In the genomic region with DNA sequence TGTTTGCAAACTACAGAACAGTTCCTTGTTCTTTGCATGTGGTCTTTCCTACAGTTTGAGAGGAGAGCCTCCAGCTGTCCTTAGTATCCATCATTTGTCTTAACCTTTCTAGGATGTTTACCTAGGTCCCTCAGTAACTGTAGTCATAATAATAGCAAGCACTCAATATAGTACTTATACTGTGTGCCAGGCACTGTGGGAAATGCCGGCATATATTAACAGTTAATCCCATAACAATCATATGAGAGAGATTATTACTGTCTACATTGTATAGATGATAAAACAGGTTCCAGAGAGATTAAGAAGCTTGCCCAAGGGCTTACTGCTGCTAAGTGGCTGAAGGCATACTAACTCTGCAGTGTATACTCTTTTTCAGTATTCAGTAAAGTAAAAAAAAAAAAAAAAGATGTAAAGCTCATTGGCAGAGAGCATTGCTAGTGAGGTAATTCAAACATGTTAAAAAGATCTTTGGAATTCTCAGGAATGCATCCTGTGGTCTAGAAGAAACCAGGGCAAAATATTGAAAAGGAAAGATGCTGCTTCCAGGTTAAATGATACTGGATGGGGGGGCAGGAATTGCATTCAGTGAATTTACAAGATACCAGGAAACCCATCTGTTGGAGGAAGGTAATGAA, we compare ENCODE assay signal across 21 cellular contexts.
DNase-seq lines count a peak whose midpoint lies in the region; ATAC-seq, FAIRE-seq and TF ChIP-seq lines count a peak whose summit lies in the region.
"Had no signal": no experiment of that assay in that cellular context is flagged by ENCODE, and none has a peak within 500 bp of the region (broad histone marks: within the 10 kb centered on the region; RNA-seq: fewer than 3 reads in every experiment).

No MANE protein-coding gene starts in this region.

- POLR2A ChIA-PET in A549 (lab: Yijun Ruan, JAX) = no interaction called here

- CTCF ChIA-PET in A549 (lab: Yijun Ruan, JAX) = interaction anchor here (0.6 to 2.0 kb wide), 3 partner anchors 30 to 176 kb away, joined by 3 to 8 read pairs (median 4); no protein-coding TSS in a partner anchor

- TF ChIP-seq RAD21 in A549 (conservative IDR thresholded peaks at IDR 0.05 in 1 of 2, IDR thresholded peaks at IDR 0.05 in 1 of 2) = no peak

- DNase-seq in A549 (ENCODE audit: low read depth in 1 of 2, low spot score in 1 of 2) = no peak
- DNase-seq in EL = peak; percentile 50
- peak; percentile 29 for DNase-seq in amniotic epithelial cell (ENCODE audit: low read depth)
- DNase-seq in kidney glomerular epithelial cell (lab: John Stamatoyannopoulos, UW) = peak; percentile 36
- no peak for DNase-seq in mucosa of descending colon
- DNase-seq in activated CD8-positive, alpha-beta memory T cell treated with anti-CD3 and anti-CD28 coated beads, Interleukin-2, amount 50 U/mL, for 4 hours = no peak
- DNase-seq: activated CD4-positive, alpha-beta T cell treated with anti-CD3 and anti-CD28 coated beads, Interleukin-2, amount 50 U/mL, for 1 hour; activated T-cell treated with anti-CD3 and anti-CD28 coated beads, Interleukin-2, amount 50 U/mL, for 24 hours; caudate nucleus; lower lobe of right lung; naive thymus-derived CD8-positive, alpha-beta T cell; NCI-H187 treated with DMSO at 0.1 percent for 48 hours; PC-9; SK-N-SH; stimulated activated CD4-positive, alpha-beta T cell treated with anti-CD3 and anti-CD28 coated beads, Interleukin-15, amount 100 ng/mL, for 24 hours; stomach had no signal

- H3K4me2 ChIP-seq in A549 = no peak overlapping the region
- H3K4me2 ChIP-seq: PC-9, SK-N-SH had no signal

- no peaks in the 10 kb centered on the region for H3K9me3 ChIP-seq in A549
- no peaks in the 10 kb centered on the region for H3K9me3 ChIP-seq in mucosa of descending colon
- H3K9me3 ChIP-seq: lower lobe of right lung, prostate gland, SK-N-SH, stomach had no signal

- 90% methylated on average over 1 of the region's 1 CpG for WGBS in A549 (ENCODE audit: missing lambda C conversion rate)

- no peak for TF ChIP-seq POLR2A in A549 (IDR thresholded peaks at IDR 0.05; ENCODE audit: low read length)

- intact Hi-C loops in mucosa of descending colon (cut with DNase I, micrococcal nuclease) = loop anchor here in 1 of 2 donors (10.0 kb wide), 1 partner anchor 176 kb away; no protein-coding TSS in a partner anchor

- no peaks in the 10 kb centered on the region for H3K36me3 ChIP-seq in mucosa of descending colon (ENCODE audit: low read depth)
- H3K36me3 ChIP-seq: prostate gland had no signal

- TF ChIP-seq EP300 in A549 (IDR thresholded peaks at IDR 0.05) = no peak

- H3K4me3 ChIP-seq in A549 = no peak overlapping the region
- no peak overlapping the region for H3K4me3 ChIP-seq in mucosa of descending colon
- H3K4me3 ChIP-seq: lower lobe of right lung, PC-9, prostate gland, stomach had no signal

- no peak for FAIRE-seq in A549 (lab: Jason Lieb, UNC)
- FAIRE-seq: TTC549 had no signal

- H3K4me1 ChIP-seq in A549 (peaks cover 62% of the 10 kb centered on the region), mucosa of descending colon (ENCODE audit: low read depth) (peaks cover 16% of the 10 kb centered on the region)
- H3K4me1 ChIP-seq: prostate gland had no signal

- TF ChIP-seq CTCF in A549 (IDR thresholded peaks at IDR 0.05) = no peak
- TF ChIP-seq CTCF in mucosa of descending colon (IDR thresholded peaks at IDR 0.05) = no peak

- no peak for ATAC-seq in A549
- no peak for ATAC-seq in GM21825 (IDR thresholded peaks at IDR 0.05; ENCODE audit: unreplicated experiment)
- no peak for ATAC-seq in HG03520 (IDR thresholded peaks at IDR 0.05; ENCODE audit: unreplicated experiment)
- no peak for ATAC-seq in mucosa of descending colon
- ATAC-seq: activated naive CD4-positive, alpha-beta T cell treated with anti-CD3 and anti-CD28 coated beads, Interleukin-2, amount 50 U/mL, for 72 hours; lower lobe of right lung; naive thymus-derived CD8-positive, alpha-beta T cell had no signal

- H3K27ac ChIP-seq in A549 = peak overlapping the region; percentile 89 to 98; a peak in 4 of 6 replicates
- H3K27ac ChIP-seq: lower lobe of right lung, PC-9, prostate gland, stomach had no signal

TF ChIP-seq in A549, 52 proteins besides CTCF, POLR2A, EP300 and RAD21:
- no peak for TF ChIP-seq RARB (CRISPR knock-in tag; IDR thresholded peaks at IDR 0.05)
- TF ChIP-seq CBX2 (IDR thresholded peaks at IDR 0.05; ENCODE audit: borderline replicate concordance, low read depth) = no peak
- no peak for TF ChIP-seq BHLHE40 (IDR thresholded peaks at IDR 0.05; ENCODE audit: low read depth, low read length)
- no peak for TF ChIP-seq PHF8 (IDR thresholded peaks at IDR 0.05; ENCODE audit: borderline replicate concordance, low read depth)
- TF ChIP-seq HOXA7 (CRISPR knock-in tag; IDR thresholded peaks at IDR 0.05) = no peak
- TF ChIP-seq NR3C1 (IDR thresholded peaks at IDR 0.05) = no peak
- TF ChIP-seq, protein P1, sequence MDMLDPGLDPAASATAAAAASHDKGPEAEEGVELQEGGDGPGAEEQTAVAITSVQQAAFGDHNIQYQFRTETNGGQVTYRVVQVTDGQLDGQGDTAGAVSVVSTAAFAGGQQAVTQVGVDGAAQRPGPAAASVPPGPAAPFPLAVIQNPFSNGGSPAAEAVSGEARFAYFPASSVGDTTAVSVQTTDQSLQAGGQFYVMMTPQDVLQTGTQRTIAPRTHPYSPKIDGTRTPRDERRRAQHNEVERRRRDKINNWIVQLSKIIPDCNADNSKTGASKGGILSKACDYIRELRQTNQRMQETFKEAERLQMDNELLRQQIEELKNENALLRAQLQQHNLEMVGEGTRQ (IDR thresholded peaks at IDR 0.05) = no peak
- TF ChIP-seq, protein P2, sequence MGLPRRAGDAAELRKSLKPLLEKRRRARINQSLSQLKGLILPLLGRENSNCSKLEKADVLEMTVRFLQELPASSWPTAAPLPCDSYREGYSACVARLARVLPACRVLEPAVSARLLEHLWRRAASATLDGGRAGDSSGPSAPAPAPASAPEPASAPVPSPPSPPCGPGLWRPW (IDR thresholded peaks at IDR 0.05) = no peak
- TF ChIP-seq, protein P3, sequence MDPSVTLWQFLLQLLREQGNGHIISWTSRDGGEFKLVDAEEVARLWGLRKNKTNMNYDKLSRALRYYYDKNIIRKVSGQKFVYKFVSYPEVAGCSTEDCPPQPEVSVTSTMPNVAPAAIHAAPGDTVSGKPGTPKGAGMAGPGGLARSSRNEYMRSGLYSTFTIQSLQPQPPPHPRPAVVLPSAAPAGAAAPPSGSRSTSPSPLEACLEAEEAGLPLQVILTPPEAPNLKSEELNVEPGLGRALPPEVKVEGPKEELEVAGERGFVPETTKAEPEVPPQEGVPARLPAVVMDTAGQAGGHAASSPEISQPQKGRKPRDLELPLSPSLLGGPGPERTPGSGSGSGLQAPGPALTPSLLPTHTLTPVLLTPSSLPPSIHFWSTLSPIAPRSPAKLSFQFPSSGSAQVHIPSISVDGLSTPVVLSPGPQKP (IDR thresholded peaks at IDR 0.05; ENCODE audit: low read depth, low read length) = no peak
- no peak for TF ChIP-seq FOSB (CRISPR knock-in tag; IDR thresholded peaks at IDR 0.05)
- no peak for TF ChIP-seq SREBF2 (IDR thresholded peaks at IDR 0.05)
- TF ChIP-seq EHF (CRISPR knock-in tag; IDR thresholded peaks at IDR 0.05) = no peak
- no peak for TF ChIP-seq RNF2 (IDR thresholded peaks at IDR 0.05; ENCODE audit: borderline replicate concordance, low read depth)
TF ChIP-seq in A549: peak in this region for 0.

Comparison
In these comparisons a context has a peak if more than half of its experiments do, and no peak if none do; other contexts are left out.
1. DNase-seq: peak in EL (single experiment), amniotic epithelial cell (single experiment) and kidney glomerular epithelial cell (single experiment); none in A549 (0 of 2), mucosa of descending colon (0 of 3) and activated CD8-positive, alpha-beta memory T cell treated with anti-CD3 and anti-CD28 coated beads, Interleukin-2, amount 50 U/mL, for 4 hours (single experiment).